24 cellular contexts compared by ENCODE assay signal in genomic region chr10:12995425-12995861, GRCh38.
"Had no signal": no experiment of that assay in that cellular context is flagged by ENCODE, and none has a peak within 500 bp of the region (broad histone marks: within the 10 kb centered on the region; RNA-seq: fewer than 3 reads in every experiment).

No MANE protein-coding gene starts in this region.

- H3K27ac ChIP-seq: adrenal gland, epithelial cell of prostate, lower lobe of right lung, right atrium auricular region had no signal

- H3K36me3 Mint-ChIP-seq: activated naive CD8-positive, alpha-beta T cell; naive B cell; type B pancreatic cell had no signal

- ATAC-seq: activated T-cell treated with anti-CD3 and anti-CD28 coated beads, Interleukin-2, amount 50 U/mL, for 4 hours; effector memory CD8-positive, alpha-beta T cell; lower lobe of right lung; stimulated activated naive CD8-positive, alpha-beta T cell treated with anti-CD3 and anti-CD28 coated beads, Interleukin-15, amount 100 ng/mL, for 72 hours had no signal

- H3K9me3 Mint-ChIP-seq: activated T-cell treated with anti-CD3 and anti-CD28 coated beads, Interleukin-2, amount 50 U/mL, for 4 hours; activated T-helper 2 cell treated with anti-CD3 and anti-CD28 coated beads, Interferon-gamma antibody, Interleukin-2, Interleukin-4, amounts not matched to agents 10 μg/mL and 5 μg/mL and 100 μg/mL, durations not matched to agents 14 hours and 24 hours and 36 hours; effector memory CD8-positive, alpha-beta T cell; naive B cell; stimulated activated naive CD8-positive, alpha-beta T cell treated with anti-CD3 and anti-CD28 coated beads, Interleukin-15, amount 100 ng/mL, for 72 hours; type B pancreatic cell had no signal

- H3K27ac Mint-ChIP-seq: activated naive CD8-positive, alpha-beta T cell; activated T-helper 2 cell treated with anti-CD3 and anti-CD28 coated beads, Interferon-gamma antibody, Interleukin-2, Interleukin-4, amounts not matched to agents 10 μg/mL and 5 μg/mL and 100 μg/mL, durations not matched to agents 14 hours and 24 hours and 36 hours; brain; effector memory CD8-positive, alpha-beta T cell; naive B cell; progenitor cell of endocrine pancreas; stimulated activated naive CD8-positive, alpha-beta T cell treated with anti-CD3 and anti-CD28 coated beads, Interleukin-15, amount 100 ng/mL, for 72 hours; type B pancreatic cell had no signal

- H3K4me1 ChIP-seq: adrenal gland, lower lobe of right lung had no signal

- H3K9me3 ChIP-seq: adrenal gland, lower lobe of right lung, right atrium auricular region had no signal

- H3K4me3 Mint-ChIP-seq: activated naive CD8-positive, alpha-beta T cell; activated T-cell treated with anti-CD3 and anti-CD28 coated beads, Interleukin-2, amount 50 U/mL, for 4 hours; brain; effector memory CD8-positive, alpha-beta T cell; naive B cell; stimulated activated naive CD8-positive, alpha-beta T cell treated with anti-CD3 and anti-CD28 coated beads, Interleukin-15, amount 100 ng/mL, for 72 hours; type B pancreatic cell had no signal

- H3K4me1 Mint-ChIP-seq: stimulated activated naive CD8-positive, alpha-beta T cell treated with anti-CD3 and anti-CD28 coated beads, Interleukin-15, amount 100 ng/mL, for 72 hours had no signal

- H3K4me3 ChIP-seq: adrenal gland, dorsolateral prefrontal cortex, lower lobe of right lung, right atrium auricular region, skin epidermis had no signal

- DNase-seq: activated CD4-positive, alpha-beta T cell treated with anti-CD3 and anti-CD28 coated beads for 1 hour; activated CD4-positive, alpha-beta T cell treated with anti-CD3 and anti-CD28 coated beads, Interleukin-2, amount 50 U/mL, for 1 hour; activated CD8-positive, alpha-beta memory T cell treated with anti-CD3 and anti-CD28 coated beads, Interleukin-2, amount 50 U/mL, for 4 hours; activated naive CD4-positive, alpha-beta T cell; activated T-cell treated with anti-CD3 and anti-CD28 coated beads, Interleukin-2, amount 50 U/mL, for 4 hours; adrenal gland; dorsolateral prefrontal cortex; effector memory CD8-positive, alpha-beta T cell; foreskin fibroblast; lower lobe of right lung; mesendoderm; naive B cell; SIG-M5; stimulated activated CD4-positive, alpha-beta T cell treated with anti-CD3 and anti-CD28 coated beads, Interleukin-1b, Interleukin-23, amount 100 ng/mL, for 48 hours; stimulated activated naive CD8-positive, alpha-beta T cell treated with anti-CD3 and anti-CD28 coated beads, Interleukin-15, amount 100 ng/mL, for 72 hours; T-helper 1 cell had no signal

- H3K27me3 ChIP-seq: adrenal gland, right atrium auricular region had no signal

- H3K36me3 ChIP-seq: adrenal gland, lower lobe of right lung, right atrium auricular region had no signal
